Comparison of ENCODE assay signal across 20 cellular contexts in genomic region chr18:44474067-44474411, GRCh38.
A peak's percentile ranks its signal among the peaks of the same experiment; 100 is the strongest.
DNase-seq lines count a peak whose midpoint lies in the region; ATAC-seq and TF ChIP-seq lines count a peak whose summit lies in the region.
"Had no signal": no experiment of that assay in that cellular context is flagged by ENCODE, and none has a peak within 500 bp of the region (broad histone marks: within the 10 kb centered on the region; RNA-seq: fewer than 3 reads in every experiment).

No MANE protein-coding gene starts in this region.

- peak; percentile 53 to 91 for ATAC-seq in stimulated activated naive B cell treated with anti-CD40 and anti-IgM and Interleukin-4, amounts not matched to agents 10 μg/mL and 1 μg/mL and 100 μg/mL, for 72 hours (replicated peaks)

- no peaks in the 10 kb centered on the region for H3K36me3 Mint-ChIP-seq in nephron (ENCODE audit: low read depth)
- peaks cover 6 to 17% of the 10 kb centered on the region in 2 donors for H3K36me3 Mint-ChIP-seq in stimulated activated naive B cell treated with anti-CD40 and anti-IgM and Interleukin-4, amounts not matched to agents 10 μg/mL and 1 μg/mL and 100 μg/mL, for 72 hours
- H3K36me3 Mint-ChIP-seq in activated naive CD4-positive, alpha-beta T cell treated with anti-CD3 and anti-CD28 coated beads, Interleukin-2, amount 10 ng/mL, durations not matched to agents 7 days and 5 days, result no peaks in the 10 kb centered on the region
- H3K36me3 Mint-ChIP-seq in nephron progenitor cell (ENCODE audit: low read depth), result peaks cover 6% of the 10 kb centered on the region
- H3K36me3 Mint-ChIP-seq: CD14-positive monocyte; CD8-positive, alpha-beta memory T cell; IgD-negative memory B cell had no signal

- peak overlapping the region; percentile 29 to 73 (median 53) for H3K27ac Mint-ChIP-seq in nephron
- H3K27ac Mint-ChIP-seq in stimulated activated naive B cell treated with anti-CD40 and anti-IgM and Interleukin-4, amounts not matched to agents 10 μg/mL and 1 μg/mL and 100 μg/mL, for 72 hours, result peak overlapping the region; percentile 62
- no peak overlapping the region for H3K27ac Mint-ChIP-seq in activated naive CD4-positive, alpha-beta T cell treated with anti-CD3 and anti-CD28 coated beads, Interleukin-2, amount 10 ng/mL, durations not matched to agents 7 days and 5 days
- H3K27ac Mint-ChIP-seq in nephron progenitor cell, result no peak overlapping the region

- H3K9me3 Mint-ChIP-seq in nephron, result peaks cover 17% of the 10 kb centered on the region
- peaks cover 17 to 18% of the 10 kb centered on the region in 2 donors for H3K9me3 Mint-ChIP-seq in stimulated activated naive B cell treated with anti-CD40 and anti-IgM and Interleukin-4, amounts not matched to agents 10 μg/mL and 1 μg/mL and 100 μg/mL, for 72 hours
- H3K9me3 Mint-ChIP-seq in activated naive CD4-positive, alpha-beta T cell treated with anti-CD3 and anti-CD28 coated beads, Interleukin-2, amount 10 ng/mL, durations not matched to agents 7 days and 5 days, result peaks cover 8% of the 10 kb centered on the region
- H3K9me3 Mint-ChIP-seq in nephron progenitor cell, result peaks cover 17% of the 10 kb centered on the region

- CTCF ChIA-PET in activated naive CD4-positive, alpha-beta T cell treated with anti-CD3 and anti-CD28 coated beads, Interleukin-2, amount 10 ng/mL, durations not matched to agents 7 days and 5 days (lab: Charles Lee), result no interaction called here

- H3K4me3 Mint-ChIP-seq in nephron (no peak overlapping the region), nephron progenitor cell (no peak overlapping the region)
- H3K4me3 Mint-ChIP-seq in stimulated activated naive B cell treated with anti-CD40 and anti-IgM and Interleukin-4, amounts not matched to agents 10 μg/mL and 1 μg/mL and 100 μg/mL, for 72 hours, result no peak overlapping the region
- H3K4me3 Mint-ChIP-seq in activated naive CD4-positive, alpha-beta T cell treated with anti-CD3 and anti-CD28 coated beads, Interleukin-2, amount 10 ng/mL, durations not matched to agents 7 days and 5 days, result no peak overlapping the region
- H3K4me3 Mint-ChIP-seq: CD14-positive monocyte; CD8-positive, alpha-beta memory T cell; IgD-negative memory B cell had no signal

- no peak for TF ChIP-seq CTCF in nephron (IDR thresholded peaks at IDR 0.05; ENCODE audit: unreplicated experiment in 3 of 3)
- TF ChIP-seq CTCF in nephron progenitor cell (IDR thresholded peaks at IDR 0.05), result no peak

- DNase-seq in NCI-H146 (lab: John Stamatoyannopoulos, UW) (peak; percentile 7), NCI-H146 treated with DMSO at 0.1 percent for 48 hours (lab: John Stamatoyannopoulos, UW; ENCODE audit: unreplicated experiment) (no peak), NCI-H69 (lab: John Stamatoyannopoulos, UW) (peak; percentile 29), NCI-H2171 (lab: John Stamatoyannopoulos, UW) (no peak), nephron progenitor cell (no peak)
- peak; percentile 9 for DNase-seq in stimulated activated naive B cell treated with anti-CD40 and anti-IgM and Interleukin-4, amounts not matched to agents 10 μg/mL and 1 μg/mL and 100 μg/mL, for 72 hours
- no peak for DNase-seq in activated naive CD4-positive, alpha-beta T cell treated with anti-CD3 and anti-CD28 coated beads, Interleukin-2, amount 10 ng/mL, durations not matched to agents 7 days and 5 days
- DNase-seq: BE2C; CD8-positive, alpha-beta memory T cell; DMS153; DND-41; H7; NCI-H1105; NCI-H1436 treated with DMSO at 0.1 percent for 48 hours; NCI-H2029; Right ventricle myocardium superior; RPMI8226 had no signal

- H3K4me1 Mint-ChIP-seq in nephron (peaks cover 14% of the 10 kb centered on the region), nephron progenitor cell (no peaks in the 10 kb centered on the region)
- H3K4me1 Mint-ChIP-seq in stimulated activated naive B cell treated with anti-CD40 and anti-IgM and Interleukin-4, amounts not matched to agents 10 μg/mL and 1 μg/mL and 100 μg/mL, for 72 hours, result peaks cover 5 to 9% of the 10 kb centered on the region in 2 donors
- H3K4me1 Mint-ChIP-seq in activated naive CD4-positive, alpha-beta T cell treated with anti-CD3 and anti-CD28 coated beads, Interleukin-2, amount 10 ng/mL, durations not matched to agents 7 days and 5 days, result no peaks in the 10 kb centered on the region
- H3K4me1 Mint-ChIP-seq: CD14-positive monocyte; CD8-positive, alpha-beta memory T cell; IgD-negative memory B cell had no signal

- peaks cover 3% of the 10 kb centered on the region for H3K27me3 Mint-ChIP-seq in nephron (ENCODE audit: low read depth)
- H3K27me3 Mint-ChIP-seq in stimulated activated naive B cell treated with anti-CD40 and anti-IgM and Interleukin-4, amounts not matched to agents 10 μg/mL and 1 μg/mL and 100 μg/mL, for 72 hours, result peaks cover 0 to 8% of the 10 kb centered on the region in 2 donors
- no peaks in the 10 kb centered on the region for H3K27me3 Mint-ChIP-seq in activated naive CD4-positive, alpha-beta T cell treated with anti-CD3 and anti-CD28 coated beads, Interleukin-2, amount 10 ng/mL, durations not matched to agents 7 days and 5 days
- H3K27me3 Mint-ChIP-seq in nephron progenitor cell (ENCODE audit: low read depth, poor library complexity), result no peaks in the 10 kb centered on the region
- H3K27me3 Mint-ChIP-seq: IgD-negative memory B cell had no signal

Comparison
In these comparisons a context has a peak if more than half of its experiments do, and no peak if none do; other contexts are left out.
1. DNase-seq: peak in NCI-H146 (single experiment), NCI-H69 (single experiment) and stimulated activated naive B cell treated with anti-CD40 and anti-IgM and Interleukin-4, amounts not matched to agents 10 μg/mL and 1 μg/mL and 100 μg/mL, for 72 hours (single experiment); none in NCI-H146 treated with DMSO at 0.1 percent for 48 hours (single experiment), activated naive CD4-positive, alpha-beta T cell treated with anti-CD3 and anti-CD28 coated beads, Interleukin-2, amount 10 ng/mL, durations not matched to agents 7 days and 5 days (single experiment), NCI-H2171 (single experiment) and nephron progenitor cell (single experiment).
2. H3K27ac Mint-ChIP-seq: peak in nephron (3 of 3) and stimulated activated naive B cell treated with anti-CD40 and anti-IgM and Interleukin-4, amounts not matched to agents 10 μg/mL and 1 μg/mL and 100 μg/mL, for 72 hours (single experiment); none in activated naive CD4-positive, alpha-beta T cell treated with anti-CD3 and anti-CD28 coated beads, Interleukin-2, amount 10 ng/mL, durations not matched to agents 7 days and 5 days (single experiment) and nephron progenitor cell (single experiment).